ENCODE assay signal across 1 cellular context in the genomic region with DNA sequence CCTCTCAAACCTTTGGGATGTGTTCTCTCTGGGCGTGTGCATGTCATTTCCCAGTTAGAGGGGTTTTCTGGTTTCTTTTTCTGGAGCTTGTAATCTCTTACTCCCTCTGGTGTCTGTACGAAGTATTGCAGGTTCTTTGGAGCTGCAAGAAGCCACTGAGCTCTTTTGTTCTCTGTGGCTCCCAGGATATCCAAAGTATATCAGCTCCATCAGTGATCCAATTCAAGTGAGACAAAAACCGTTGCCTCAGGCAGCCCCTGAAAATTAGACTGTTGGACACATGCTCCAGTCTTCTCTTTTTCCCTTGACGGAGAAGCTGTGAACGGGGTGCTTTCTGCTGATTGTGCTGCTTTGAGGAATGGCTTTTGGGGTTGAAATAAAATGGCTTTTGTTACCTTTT.
TF ChIP-seq lines count a peak whose summit lies in the region.

No MANE protein-coding gene starts in this region.

TF ChIP-seq in H1, 55 proteins besides CTCF, POLR2A, EP300 and RAD21:
- TF ChIP-seq SP4 (IDR thresholded peaks at IDR 0.05; ENCODE audit: low read length) = no peak
- no peak for TF ChIP-seq EZH2 (IDR thresholded peaks at IDR 0.05; ENCODE audit: low read depth, low read length, severe bottlenecking)
- TF ChIP-seq JUN (IDR thresholded peaks at IDR 0.05; ENCODE audit: low read depth, low read length) = no peak
- no peak for TF ChIP-seq PHF8 (conservative IDR thresholded peaks at IDR 0.05; ENCODE audit: low read depth, low read length)
- no peak for TF ChIP-seq CHD7 (IDR thresholded peaks at IDR 0.05; ENCODE audit: insufficient replicate concordance, low read length)
- 0 out of 2 replicates have a peak, but pooled peaks have one; percentile 6 for TF ChIP-seq SRF (IDR thresholded peaks at IDR 0.05; ENCODE audit: low read depth, low read length)
